16 cellular contexts compared by ENCODE assay signal in genomic region chr1:77459881-77460280, GRCh38.
DNase-seq lines count a peak whose midpoint lies in the region; ATAC-seq and TF ChIP-seq lines count a peak whose summit lies in the region.
"Had no signal": no experiment of that assay in that cellular context is flagged by ENCODE, and none has a peak within 500 bp of the region (broad histone marks: within the 10 kb centered on the region; RNA-seq: fewer than 3 reads in every experiment).

No MANE protein-coding gene starts in this region.

- intact Hi-C loops in OCI-LY7 (cut with micrococcal nuclease; ENCODE audit: unreplicated experiment) = no loop called here

- H3K36me3 ChIP-seq in OCI-LY7 (ENCODE audit: insufficient read depth, low read length) (no peaks in the 10 kb centered on the region), mesenchymal stem cell (ENCODE audit: control insufficient read depth in 1 of 2, insufficient read depth in 2 of 2, low read depth in 1 of 2, low read length in 2 of 2) (peaks cover 0 to 5% of the 10 kb centered on the region in 2 experiments)
- H3K36me3 ChIP-seq: SJCRH30 had no signal

- H3K79me2 ChIP-seq in OCI-LY7 (ENCODE audit: insufficient read depth, low read depth, low read length) = no peaks in the 10 kb centered on the region

- no peak overlapping the region for H3K14ac ChIP-seq in mesenchymal stem cell (ENCODE audit: low read length in 2 of 2)

- no peaks in the 10 kb centered on the region for H4K20me1 ChIP-seq in OCI-LY7 (ENCODE audit: insufficient read depth, low read length)

- H2BK15ac ChIP-seq in mesenchymal stem cell (ENCODE audit: low read depth, poor library complexity, severe bottlenecking) = no peak overlapping the region

- H4K91ac ChIP-seq in mesenchymal stem cell (ENCODE audit: low read length) = no peak overlapping the region

- H2BK5ac ChIP-seq in mesenchymal stem cell (ENCODE audit: low read depth, low read length, poor library complexity, severe bottlenecking) = no peak overlapping the region

- H3K27ac ChIP-seq in OCI-LY7 (ENCODE audit: low read depth, low read length, poor library complexity, severe bottlenecking) (no peak overlapping the region), mesenchymal stem cell (ENCODE audit: low read length, poor library complexity, severe bottlenecking) (no peak overlapping the region)
- H3K27ac ChIP-seq: RWPE1, SJCRH30 had no signal

- DNase-seq in EL = peak; percentile 24
- DNase-seq in OCI-LY7 (ENCODE audit: low spot score) = no peak
- DNase-seq in fibroblast of mammary gland (ENCODE audit: low read depth) = peak; percentile 25
- DNase-seq in mesenchymal stem cell = peak; percentile 29
- no peak for DNase-seq in stimulated activated naive CD4-positive, alpha-beta T cell treated with Interleukin-2 at 50 U/mL for 16 hours (lab: John Stamatoyannopoulos, UW)
- no peak for DNase-seq in GM13977 (ENCODE audit: low spot score)
- DNase-seq: CD4-positive, alpha-beta T cell; DMS79 treated with DMSO at 0.1 percent for 48 hours; Kasumi-1; NCI-H1436 treated with DMSO at 0.1 percent for 48 hours; NCI-H2081; NCI-H524 treated with DMSO at 0.1 percent for 48 hours; NK-92 treated with Interleukin-12 subunit alpha and Interleukin-12 subunit beta, amount 100 ng/mL, for 24 hours; SJCRH30 had no signal

- H3K79me1 ChIP-seq in mesenchymal stem cell (replicated peaks; ENCODE audit: low read length, poor library complexity, severe bottlenecking) = peaks cover 5% of the 10 kb centered on the region

- no peak overlapping the region for H4K8ac ChIP-seq in mesenchymal stem cell (ENCODE audit: low read length)

- H3K4me1 ChIP-seq in OCI-LY7 (ENCODE audit: insufficient read depth, low read length, poor library complexity, severe bottlenecking) = peaks cover 4% of the 10 kb centered on the region
- H3K4me1 ChIP-seq in mesenchymal stem cell (ENCODE audit: control insufficient read depth, insufficient read depth, low read depth, low read length) = no peaks in the 10 kb centered on the region
- H3K4me1 ChIP-seq: SJCRH30 had no signal

- no peak overlapping the region for H2BK12ac ChIP-seq in mesenchymal stem cell (ENCODE audit: low read length in 2 of 2)

- no peak overlapping the region for H3K4ac ChIP-seq in mesenchymal stem cell (ENCODE audit: low read depth in 1 of 2, low read length in 2 of 2)

- H3K9me3 ChIP-seq in OCI-LY7 (ENCODE audit: low read length) (no peaks in the 10 kb centered on the region), mesenchymal stem cell (ENCODE audit: control insufficient read depth, low read length) (no peaks in the 10 kb centered on the region)
- H3K9me3 ChIP-seq: SJCRH30 had no signal

- H3K9ac ChIP-seq in mesenchymal stem cell (ENCODE audit: low read length) = no peak overlapping the region

- no peak overlapping the region for H3K23ac ChIP-seq in mesenchymal stem cell (ENCODE audit: low read length in 2 of 2)

- no peak overlapping the region for H2BK120ac ChIP-seq in mesenchymal stem cell (ENCODE audit: low read depth, low read length)

- no peaks in the 10 kb centered on the region for H3K9me2 ChIP-seq in OCI-LY7 (ENCODE audit: insufficient read depth, low read length)

- H2AFZ ChIP-seq in OCI-LY7 (ENCODE audit: low read length) (0 out of 2 replicates have a peak overlapping the region, but pooled peaks have one; percentile 9), mesenchymal stem cell (ENCODE audit: low read depth, low read length) (no peak overlapping the region)

- H3K27me3 ChIP-seq in mesenchymal stem cell (ENCODE audit: control insufficient read depth in 1 of 2, insufficient read depth in 1 of 2, low read length in 2 of 2) = no peaks in the 10 kb centered on the region
- H3K27me3 ChIP-seq: SJCRH30 had no signal

- POLR2A ChIA-PET in OCI-LY7 (lab: Charles Lee) = interaction anchor here (1.3 kb wide), 1 partner anchor 46 kb away, joined by 3 read pairs; no protein-coding TSS in a partner anchor

- in situ Hi-C loops in GM13977 (cut with MboI; ENCODE audit: low pct_unique_long_range_greater_than_20kb, low sequenced_read_pairs, unreplicated experiment) = no loop called here

- H3K18ac ChIP-seq in mesenchymal stem cell (ENCODE audit: low read depth in 1 of 2, low read length in 2 of 2) = no peak overlapping the region

- H3K4me2 ChIP-seq in OCI-LY7 (ENCODE audit: low read length) (no peak overlapping the region), mesenchymal stem cell (ENCODE audit: low read length, poor library complexity, severe bottlenecking) (no peak overlapping the region)

- no peak overlapping the region for H2AK5ac ChIP-seq in mesenchymal stem cell (ENCODE audit: low read length, severe bottlenecking)

- ATAC-seq in HG02642 (IDR thresholded peaks at IDR 0.05; ENCODE audit: poor library complexity, unreplicated experiment) = no peak

- TF ChIP-seq CTCF in OCI-LY7 (conservative IDR thresholded peaks at IDR 0.05; ENCODE audit: low read length) (no peak), fibroblast of mammary gland (conservative IDR thresholded peaks at IDR 0.05; ENCODE audit: control insufficient read depth, insufficient read depth, low read depth, low read length) (no peak), GM13977 (IDR thresholded peaks at IDR 0.05; ENCODE audit: extremely low read depth, insufficient read depth, missing control alignments) (no peak)

- no peak overlapping the region for H3K4me3 ChIP-seq in OCI-LY7 (ENCODE audit: low read depth, low read length, poor library complexity, severe bottlenecking)
- no peak overlapping the region for H3K4me3 ChIP-seq in fibroblast of mammary gland (ENCODE audit: control insufficient read depth, low read depth, low read length)
- no peak overlapping the region for H3K4me3 ChIP-seq in mesenchymal stem cell (ENCODE audit: insufficient read depth in 1 of 2, low read depth in 1 of 2, low read length in 2 of 2)
- H3K4me3 ChIP-seq: SJCRH30 had no signal

- CTCF ChIA-PET in OCI-LY7 (lab: Charles Lee; ENCODE audit: unreplicated experiment) = no interaction called here

- no TSS peak for BruUV-seq in OCI-LY7 (replicated peaks; lab: Mats Ljungman, UMichigan)

Comparison
In these comparisons a context has a peak if more than half of its experiments do, and no peak if none do; other contexts are left out.
1. DNase-seq: peak in EL (single experiment), fibroblast of mammary gland (single experiment) and mesenchymal stem cell (single experiment); none in OCI-LY7 (single experiment), stimulated activated naive CD4-positive, alpha-beta T cell treated with Interleukin-2 at 50 U/mL for 16 hours (single experiment) and GM13977 (single experiment).